Comparison of ENCODE assay signal across 8 cellular contexts in genomic region chr6:139764498-139764986, GRCh38.
DNase-seq lines count a peak whose midpoint lies in the region; ATAC-seq and TF ChIP-seq lines count a peak whose summit lies in the region.

No MANE protein-coding gene starts in this region.

- peak; percentile 69 for DNase-seq in COLO829 (ENCODE audit: low spot score)
- DNase-seq in SKM-1 treated with dmso at 0.1 percent for 144 hours (lab: John Stamatoyannopoulos, UW; ENCODE audit: unreplicated experiment), result peak; percentile 88
- no peak for DNase-seq in esophagus squamous epithelium (lab: John Stamatoyannopoulos, UW)
- DNase-seq in nephron progenitor cell, result no peak
- no peak for DNase-seq in NCI-H2227 treated with DMSO at 0.1 percent for 48 hours (lab: John Stamatoyannopoulos, UW)
- DNase-seq in CD4-positive, alpha-beta memory T cell, result no peak

- H3K36me3 ChIP-seq in esophagus squamous epithelium, result no peaks in the 10 kb centered on the region
- no peaks in the 10 kb centered on the region for H3K36me3 ChIP-seq in CD4-positive, alpha-beta memory T cell (ENCODE audit: insufficient read depth, low read length)

- H3K9me3 Mint-ChIP-seq in nephron progenitor cell, result peaks cover 4% of the 10 kb centered on the region
- no peaks in the 10 kb centered on the region for H3K9me3 Mint-ChIP-seq in CD4-positive, alpha-beta memory T cell

- TF ChIP-seq CTCF in esophagus squamous epithelium (IDR thresholded peaks at IDR 0.05), result no peak
- TF ChIP-seq CTCF in nephron progenitor cell (IDR thresholded peaks at IDR 0.05), result no peak

- peak overlapping the region in 1 of 4 donors; percentile 15 for H3K4me3 ChIP-seq in esophagus squamous epithelium
- H3K4me3 ChIP-seq in CD4-positive, alpha-beta memory T cell (ENCODE audit: low read length in 2 of 2), result no peak overlapping the region

- no peaks in the 10 kb centered on the region for H3K27me3 ChIP-seq in esophagus squamous epithelium
- no peaks in the 10 kb centered on the region for H3K27me3 ChIP-seq in CD4-positive, alpha-beta memory T cell (ENCODE audit: insufficient read depth, low read length)

- no peaks in the 10 kb centered on the region for H3K9me3 ChIP-seq in esophagus squamous epithelium
- no peaks in the 10 kb centered on the region for H3K9me3 ChIP-seq in CD4-positive, alpha-beta memory T cell (ENCODE audit: control insufficient read depth in 1 of 2, low read length in 2 of 2)

- peak in 1 of 4 donors; percentile 4 for TF ChIP-seq POLR2A in esophagus squamous epithelium (IDR thresholded peaks at IDR 0.05)

- WGBS in esophagus squamous epithelium, 2 donors, result 0 to 31% methylated on average over 1 to 2 of the region's 2 CpGs

- no peaks in the 10 kb centered on the region for H3K27me3 Mint-ChIP-seq in nephron progenitor cell (ENCODE audit: low read depth, poor library complexity)
- H3K27me3 Mint-ChIP-seq in CD4-positive, alpha-beta memory T cell, result no peaks in the 10 kb centered on the region

- peak overlapping the region in 3 of 4 donors; percentile 67 to 85 (median 77) for H3K27ac ChIP-seq in esophagus squamous epithelium
- no peak overlapping the region for H3K27ac ChIP-seq in CD4-positive, alpha-beta memory T cell (ENCODE audit: low read depth, low read length)

- H3K4me1 Mint-ChIP-seq in nephron progenitor cell, result peaks cover 69% of the 10 kb centered on the region
- peaks cover 0 to 8% (median 0%) of the 10 kb centered on the region in 4 donors for H3K4me1 Mint-ChIP-seq in CD4-positive, alpha-beta memory T cell

- no peaks in the 10 kb centered on the region for H3K36me3 Mint-ChIP-seq in nephron progenitor cell (ENCODE audit: low read depth)
- no peaks in the 10 kb centered on the region for H3K36me3 Mint-ChIP-seq in CD4-positive, alpha-beta memory T cell

- H3K4me1 ChIP-seq in esophagus squamous epithelium, result peaks cover 0 to 24% (median 3%) of the 10 kb centered on the region in 3 donors
- no peaks in the 10 kb centered on the region for H3K4me1 ChIP-seq in CD4-positive, alpha-beta memory T cell (ENCODE audit: insufficient read depth, low read length)

- POLR2A ChIA-PET in CD4-positive, alpha-beta memory T cell (lab: Charles Lee; ENCODE audit: partially characterized antibody), result interaction anchor here (1.1 kb wide), 1 partner anchor 389 kb away, joined by 3 read pairs; no protein-coding TSS in a partner anchor

- peak overlapping the region; percentile 83 for H3K27ac Mint-ChIP-seq in nephron progenitor cell
- no peak overlapping the region for H3K27ac Mint-ChIP-seq in CD4-positive, alpha-beta memory T cell

- intact Hi-C loops in esophagus squamous epithelium (cut with DNase I), result no loop called here
- intact Hi-C loops in CD4-positive, alpha-beta memory T cell (cut with micrococcal nuclease), result loop anchor here (10.0 kb wide), 1 partner anchor 390 kb away; the partner anchor contains the start of gene CITED2

- no peak overlapping the region for H3K4me3 Mint-ChIP-seq in nephron progenitor cell
- no peak overlapping the region for H3K4me3 Mint-ChIP-seq in CD4-positive, alpha-beta memory T cell

- CTCF ChIA-PET in CD4-positive, alpha-beta memory T cell (lab: Charles Lee; ENCODE audit: partially characterized antibody), result interaction anchor here (1.0 kb wide), 1 partner anchor 9 kb away, joined by 3 read pairs; no protein-coding TSS in a partner anchor

- ATAC-seq in GM19455 (IDR thresholded peaks at IDR 0.05; ENCODE audit: unreplicated experiment) (peak; percentile 86), HG03442 (IDR thresholded peaks at IDR 0.05; ENCODE audit: unreplicated experiment) (peak; percentile 84)

Comparison
In these comparisons a context has a peak if more than half of its experiments do, and no peak if none do; other contexts are left out.
1. DNase-seq: peak in COLO829 (single experiment) and SKM-1 treated with dmso at 0.1 percent for 144 hours (single experiment); none in esophagus squamous epithelium (single experiment), nephron progenitor cell (single experiment), NCI-H2227 treated with DMSO at 0.1 percent for 48 hours (single experiment) and CD4-positive, alpha-beta memory T cell (0 of 5).